9 cellular contexts compared by ENCODE assay signal in genomic region chr15:60893886-60894285, GRCh38.
"Had no signal": no experiment of that assay in that cellular context is flagged by ENCODE, and none has a peak within 500 bp of the region (broad histone marks: within the 10 kb centered on the region; RNA-seq: fewer than 3 reads in every experiment).

No MANE protein-coding gene starts in this region.

- H3K9me3 ChIP-seq: HAP-1 had no signal

- H3K9ac ChIP-seq: GM23248 had no signal

- DNase-seq: GM23248, GOT3, H7, HFFc6, KBM-7 had no signal

- H2AFZ ChIP-seq: GM23248 had no signal

- ATAC-seq: HCT116, HepG2 had no signal

- H3K36me3 ChIP-seq: HAP-1 had no signal

- H3K27ac ChIP-seq: GM23248, HL-60 had no signal

- H3K4me3 ChIP-seq: GM23248, HAP-1 had no signal
